In genomic region chr20:14536738-14537137, GRCh38 we compare ENCODE assay signal across 14 cellular contexts.
"Had no signal": no experiment of that assay in that cellular context is flagged by ENCODE, and none has a peak within 500 bp of the region (broad histone marks: within the 10 kb centered on the region; RNA-seq: fewer than 3 reads in every experiment).

No MANE protein-coding gene starts in this region.

- H3K9me3 Mint-ChIP-seq: nephron; stimulated activated memory B cell treated with anti-CD40 and anti-IgM and Interleukin-4, amounts not matched to agents 10 μg/mL and 1 μg/mL and 100 μg/mL, for 72 hours had no signal

- H3K36me3 ChIP-seq: adrenal gland, thyroid gland, WERI-Rb-1 had no signal

- H3K4me3 ChIP-seq: adrenal gland, thyroid gland had no signal

- H3K9me3 ChIP-seq: thyroid gland had no signal

- DNase-seq: activated CD4-positive, alpha-beta T cell treated with anti-CD3 and anti-CD28 coated beads, Interleukin-2, amount 50 U/mL, for 48 hours; activated naive CD4-positive, alpha-beta T cell treated with anti-CD3 and anti-CD28 coated beads, Interleukin-2, amount 50 U/mL, for 16 hours; adrenal gland; effector CD8-positive, alpha-beta T cell; glutamatergic neuron; nucleus accumbens; posterior cingulate gyrus; retina; stimulated activated CD4-positive, alpha-beta T cell treated with anti-CD3 and anti-CD28 coated beads, Interleukin-2, amount 100 ng/mL, for 48 hours; T-helper 17 cell; thyroid gland; WERI-Rb-1 had no signal

- H3K27me3 ChIP-seq: adrenal gland, thyroid gland had no signal

- H3K27me3 Mint-ChIP-seq: stimulated activated memory B cell treated with anti-CD40 and anti-IgM and Interleukin-4, amounts not matched to agents 10 μg/mL and 1 μg/mL and 100 μg/mL, for 72 hours; T-helper 17 cell had no signal

- H3K36me3 Mint-ChIP-seq: stimulated activated memory B cell treated with anti-CD40 and anti-IgM and Interleukin-4, amounts not matched to agents 10 μg/mL and 1 μg/mL and 100 μg/mL, for 72 hours had no signal

- H3K4me1 ChIP-seq: adrenal gland, thyroid gland had no signal

- ATAC-seq: stimulated activated memory B cell treated with anti-CD40 and anti-IgM and Interleukin-4, amounts not matched to agents 10 μg/mL and 1 μg/mL and 100 μg/mL, for 72 hours; T-helper 17 cell had no signal

- H3K4me3 Mint-ChIP-seq: nephron; stimulated activated memory B cell treated with anti-CD40 and anti-IgM and Interleukin-4, amounts not matched to agents 10 μg/mL and 1 μg/mL and 100 μg/mL, for 72 hours; T-helper 17 cell had no signal

- H3K27ac ChIP-seq: adrenal gland, thyroid gland, WERI-Rb-1 had no signal

- H3K4me1 Mint-ChIP-seq: nephron; stimulated activated memory B cell treated with anti-CD40 and anti-IgM and Interleukin-4, amounts not matched to agents 10 μg/mL and 1 μg/mL and 100 μg/mL, for 72 hours; T-helper 17 cell had no signal
